Comparison of ENCODE assay signal across 17 cellular contexts in the genomic region with DNA sequence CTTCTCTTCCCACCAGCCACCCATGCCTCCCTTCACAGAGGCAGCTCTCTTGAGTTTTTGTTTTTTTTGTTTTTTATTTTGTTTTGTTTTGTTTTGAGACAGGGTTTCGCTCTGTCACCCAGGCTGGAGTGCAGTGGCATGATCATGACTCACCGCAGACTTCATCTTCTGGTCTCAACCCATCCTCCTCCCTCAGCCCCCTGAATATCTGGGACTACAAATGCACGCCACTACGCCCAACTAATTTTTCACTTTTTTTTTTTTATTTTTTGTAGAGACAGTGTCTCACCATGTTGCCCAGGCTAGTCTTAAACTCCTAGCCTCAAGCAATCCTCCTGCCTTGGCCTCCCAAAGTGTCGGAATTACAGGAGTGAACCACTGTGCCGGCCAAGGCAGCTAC.
DNase-seq lines count a peak whose midpoint lies in the region; ATAC-seq lines count a peak whose summit lies in the region.
"Had no signal": no experiment of that assay in that cellular context is flagged by ENCODE, and none has a peak within 500 bp of the region (broad histone marks: within the 10 kb centered on the region; RNA-seq: fewer than 3 reads in every experiment).

No MANE protein-coding gene starts in this region.

- no peaks in the 10 kb centered on the region for H3K9me3 Mint-ChIP-seq in activated naive CD4-positive, alpha-beta T cell treated with anti-CD3 and anti-CD28 coated beads for 36 hours
- H3K9me3 Mint-ChIP-seq in activated T-cell treated with anti-CD3 and anti-CD28 coated beads, Interleukin-2, amount 50 U/mL, for 72 hours, result peaks cover 0 to 5% of the 10 kb centered on the region in 2 donors
- H3K9me3 Mint-ChIP-seq in activated naive CD8-positive, alpha-beta T cell treated with anti-CD3 and anti-CD28 coated beads, Interleukin-2, amount 50 U/mL, for 24 hours, result no peaks in the 10 kb centered on the region
- H3K9me3 Mint-ChIP-seq: GM23338 had no signal

- H3K27me3 Mint-ChIP-seq in activated naive CD4-positive, alpha-beta T cell treated with anti-CD3 and anti-CD28 coated beads for 36 hours (ENCODE audit: low read depth), result no peaks in the 10 kb centered on the region
- H3K27me3 Mint-ChIP-seq in activated T-cell treated with anti-CD3 and anti-CD28 coated beads, Interleukin-2, amount 50 U/mL, for 72 hours (ENCODE audit: low read depth), result no peaks in the 10 kb centered on the region
- no peaks in the 10 kb centered on the region for H3K27me3 Mint-ChIP-seq in activated naive CD8-positive, alpha-beta T cell treated with anti-CD3 and anti-CD28 coated beads, Interleukin-2, amount 50 U/mL, for 24 hours

- peak; percentile 35 for DNase-seq in activated naive CD4-positive, alpha-beta T cell treated with anti-CD3 and anti-CD28 coated beads for 36 hours
- DNase-seq in activated naive CD4-positive, alpha-beta T cell treated with Interleukin-2 at 50 U/mL for 16 hours, result no peak
- DNase-seq in activated T-cell treated with anti-CD3 and anti-CD28 coated beads, Interleukin-2, amount 50 U/mL, for 72 hours, result peak in 1 of 2 donors; percentile 22
- DNase-seq in activated naive CD8-positive, alpha-beta T cell treated with anti-CD3 and anti-CD28 coated beads, Interleukin-2, amount 50 U/mL, for 24 hours, result no peak
- DNase-seq in AG08396 (ENCODE audit: low spot score) (no peak), GM19238 (ENCODE audit: insufficient read length, low spot score) (no peak)
- DNase-seq: CD4-positive, CD25-positive, alpha-beta regulatory T cell; DND-41; GDM1; Karpas-422; MM.1S; NCI-H1930; NCI-H2171; NCI-H510A; SIG-M5 had no signal

- peak overlapping the region; percentile 65 for H3K4me3 Mint-ChIP-seq in activated naive CD4-positive, alpha-beta T cell treated with anti-CD3 and anti-CD28 coated beads for 36 hours
- peak overlapping the region; percentile 58 to 72 for H3K4me3 Mint-ChIP-seq in activated T-cell treated with anti-CD3 and anti-CD28 coated beads, Interleukin-2, amount 50 U/mL, for 72 hours
- peak overlapping the region; percentile 49 for H3K4me3 Mint-ChIP-seq in activated naive CD8-positive, alpha-beta T cell treated with anti-CD3 and anti-CD28 coated beads, Interleukin-2, amount 50 U/mL, for 24 hours
- H3K4me3 Mint-ChIP-seq: CD4-positive, CD25-positive, alpha-beta regulatory T cell; GM23338 had no signal

- CTCF ChIA-PET in activated naive CD4-positive, alpha-beta T cell treated with anti-CD3 and anti-CD28 coated beads for 36 hours (lab: Charles Lee), result interaction anchor here (1.2 kb wide), 1 partner anchor 9 kb away, joined by 4 read pairs; no protein-coding TSS in a partner anchor

- peak overlapping the region; percentile 84 for H3K27ac Mint-ChIP-seq in activated naive CD4-positive, alpha-beta T cell treated with anti-CD3 and anti-CD28 coated beads for 36 hours
- H3K27ac Mint-ChIP-seq in activated T-cell treated with anti-CD3 and anti-CD28 coated beads, Interleukin-2, amount 50 U/mL, for 72 hours, result peak overlapping the region; percentile 79
- peak overlapping the region; percentile 36 for H3K27ac Mint-ChIP-seq in activated naive CD8-positive, alpha-beta T cell treated with anti-CD3 and anti-CD28 coated beads, Interleukin-2, amount 50 U/mL, for 24 hours
- H3K27ac Mint-ChIP-seq: GM23338 had no signal

- intact Hi-C loops in activated naive CD4-positive, alpha-beta T cell treated with anti-CD3 and anti-CD28 coated beads for 36 hours (cut with micrococcal nuclease), result loop anchor here (1.0 kb wide), 1 partner anchor 8 kb away; no protein-coding TSS in a partner anchor

- H3K4me1 Mint-ChIP-seq in activated naive CD4-positive, alpha-beta T cell treated with anti-CD3 and anti-CD28 coated beads for 36 hours (ENCODE audit: low read depth), result peaks cover 53% of the 10 kb centered on the region
- H3K4me1 Mint-ChIP-seq in activated T-cell treated with anti-CD3 and anti-CD28 coated beads, Interleukin-2, amount 50 U/mL, for 72 hours (ENCODE audit: low read depth), result peaks cover 44% of the 10 kb centered on the region
- H3K4me1 Mint-ChIP-seq in activated naive CD8-positive, alpha-beta T cell treated with anti-CD3 and anti-CD28 coated beads, Interleukin-2, amount 50 U/mL, for 24 hours, result peaks cover 36% of the 10 kb centered on the region
- H3K4me1 Mint-ChIP-seq: GM23338 had no signal

- peak; percentile 56 to 70 for ATAC-seq in activated T-cell treated with anti-CD3 and anti-CD28 coated beads, Interleukin-2, amount 50 U/mL, for 72 hours (replicated peaks in 1 of 2)
- ATAC-seq in activated naive CD8-positive, alpha-beta T cell treated with anti-CD3 and anti-CD28 coated beads, Interleukin-2, amount 50 U/mL, for 24 hours, result no peak
- no peak for ATAC-seq in GM18867 (IDR thresholded peaks at IDR 0.05; ENCODE audit: unreplicated experiment)
- ATAC-seq: GM23338 had no signal

- no peaks in the 10 kb centered on the region for H3K36me3 Mint-ChIP-seq in activated naive CD4-positive, alpha-beta T cell treated with anti-CD3 and anti-CD28 coated beads for 36 hours (ENCODE audit: low read depth)
- no peaks in the 10 kb centered on the region for H3K36me3 Mint-ChIP-seq in activated T-cell treated with anti-CD3 and anti-CD28 coated beads, Interleukin-2, amount 50 U/mL, for 72 hours (ENCODE audit: insufficient read depth in 2 of 2)
- H3K36me3 Mint-ChIP-seq in activated naive CD8-positive, alpha-beta T cell treated with anti-CD3 and anti-CD28 coated beads, Interleukin-2, amount 50 U/mL, for 24 hours (ENCODE audit: low read depth), result no peaks in the 10 kb centered on the region

Comparison
In these comparisons a context has a peak if more than half of its experiments do, and no peak if none do; other contexts are left out.
1. ATAC-seq: peak in activated T-cell treated with anti-CD3 and anti-CD28 coated beads, Interleukin-2, amount 50 U/mL, for 72 hours (2 of 2); none in activated naive CD8-positive, alpha-beta T cell treated with anti-CD3 and anti-CD28 coated beads, Interleukin-2, amount 50 U/mL, for 24 hours (single experiment) and GM18867 (single experiment).
2. Peak in every context shown above with its lines, with median percentiles within 50 percentile points of each other: H3K27ac Mint-ChIP-seq and H3K4me3 Mint-ChIP-seq.